Comparison of ENCODE assay signal across 8 cellular contexts in genomic region chr1:47931395-47931794, GRCh38.
DNase-seq lines count a peak whose midpoint lies in the region; ATAC-seq, FAIRE-seq and TF ChIP-seq lines count a peak whose summit lies in the region.

No MANE protein-coding gene starts in this region.

- intact Hi-C loops in left colon (cut with DNase I, micrococcal nuclease) = no loop called here
- intact Hi-C loops in CD14-positive monocyte (cut with micrococcal nuclease) = no loop called here

- H3K27ac ChIP-seq in SJCRH30 = no peak overlapping the region

- no peak for TF ChIP-seq CTCF in CD14-positive monocyte (IDR thresholded peaks at IDR 0.05)

- H3K9me3 Mint-ChIP-seq in stimulated activated effector memory CD8-positive, alpha-beta T cell treated with anti-CD3 and anti-CD28 coated beads, Interleukin-12 subunit alpha, Interleukin-12 subunit beta, amount 100 ng/mL, for 72 hours = no peaks in the 10 kb centered on the region
- H3K9me3 Mint-ChIP-seq in CD14-positive monocyte = no peaks in the 10 kb centered on the region

- H3K4me1 Mint-ChIP-seq in stimulated activated effector memory CD8-positive, alpha-beta T cell treated with anti-CD3 and anti-CD28 coated beads, Interleukin-12 subunit alpha, Interleukin-12 subunit beta, amount 100 ng/mL, for 72 hours = no peaks in the 10 kb centered on the region
- H3K4me1 Mint-ChIP-seq in CD14-positive monocyte = no peaks in the 10 kb centered on the region

- H3K27ac Mint-ChIP-seq in stimulated activated effector memory CD8-positive, alpha-beta T cell treated with anti-CD3 and anti-CD28 coated beads, Interleukin-12 subunit alpha, Interleukin-12 subunit beta, amount 100 ng/mL, for 72 hours = no peak overlapping the region
- H3K27ac Mint-ChIP-seq in CD14-positive monocyte = no peak overlapping the region

- H3K27me3 Mint-ChIP-seq in CD14-positive monocyte (ENCODE audit: low read depth in 3 of 3) = peaks cover 4 to 11% (median 8%) of the 10 kb centered on the region in 3 donors

- no peaks in the 10 kb centered on the region; the same call in 1 of the 2 replicates for H3K9me3 ChIP-seq in SJCRH30 (replicated peaks)

- H3K36me3 Mint-ChIP-seq in stimulated activated effector memory CD8-positive, alpha-beta T cell treated with anti-CD3 and anti-CD28 coated beads, Interleukin-12 subunit alpha, Interleukin-12 subunit beta, amount 100 ng/mL, for 72 hours = no peaks in the 10 kb centered on the region
- no peaks in the 10 kb centered on the region for H3K36me3 Mint-ChIP-seq in CD14-positive monocyte

- DNase-seq in Daoy (ENCODE audit: low read depth) (peak; percentile 70), SJCRH30 (peak; percentile 33 to 53), left colon (peak; percentile 42 to 57), H54 (ENCODE audit: insufficient read length, low spot score) (no peak), CD14-positive monocyte (ENCODE audit: low spot score) (no peak)
- DNase-seq in stimulated activated effector memory CD8-positive, alpha-beta T cell treated with anti-CD3 and anti-CD28 coated beads, Interleukin-12 subunit alpha, Interleukin-12 subunit beta, amount 100 ng/mL, for 72 hours (ENCODE audit: low spot score in 2 of 2) = no peak

- no peak for TF ChIP-seq POLR2A in H54 (IDR thresholded peaks at IDR 0.05; ENCODE audit: low read depth, low read length)

- no peak overlapping the region for H3K4me3 Mint-ChIP-seq in stimulated activated effector memory CD8-positive, alpha-beta T cell treated with anti-CD3 and anti-CD28 coated beads, Interleukin-12 subunit alpha, Interleukin-12 subunit beta, amount 100 ng/mL, for 72 hours
- H3K4me3 Mint-ChIP-seq in CD14-positive monocyte = no peak overlapping the region

- H3K36me3 ChIP-seq in SJCRH30 = no peaks in the 10 kb centered on the region

- no peak for TF ChIP-seq EP300 in Ishikawa (IDR thresholded peaks at IDR 0.05; ENCODE audit: borderline replicate concordance)

- H3K4me1 ChIP-seq in SJCRH30 = peaks cover 4% of the 10 kb centered on the region; the same call in 1 of the 2 replicates

- ATAC-seq in left colon (peak; percentile 79), GM19395 (IDR thresholded peaks at IDR 0.05; ENCODE audit: unreplicated experiment) (no peak)
- ATAC-seq in stimulated activated effector memory CD8-positive, alpha-beta T cell treated with anti-CD3 and anti-CD28 coated beads, Interleukin-12 subunit alpha, Interleukin-12 subunit beta, amount 100 ng/mL, for 72 hours = no peak

- FAIRE-seq in H54 (lab: Jason Lieb, UNC) = no peak

- no peaks in the 10 kb centered on the region for H3K27me3 ChIP-seq in SJCRH30

- H3K4me3 ChIP-seq in SJCRH30 = no peak overlapping the region

- peak; percentile 34; the same call in 1 of the 2 replicates for TF ChIP-seq RAD21 in Ishikawa (IDR thresholded peaks at IDR 0.05; ENCODE audit: low read depth)

TF ChIP-seq in Ishikawa, 13 proteins besides CTCF, POLR2A, EP300 and RAD21:
- TF ChIP-seq, protein P1, sequence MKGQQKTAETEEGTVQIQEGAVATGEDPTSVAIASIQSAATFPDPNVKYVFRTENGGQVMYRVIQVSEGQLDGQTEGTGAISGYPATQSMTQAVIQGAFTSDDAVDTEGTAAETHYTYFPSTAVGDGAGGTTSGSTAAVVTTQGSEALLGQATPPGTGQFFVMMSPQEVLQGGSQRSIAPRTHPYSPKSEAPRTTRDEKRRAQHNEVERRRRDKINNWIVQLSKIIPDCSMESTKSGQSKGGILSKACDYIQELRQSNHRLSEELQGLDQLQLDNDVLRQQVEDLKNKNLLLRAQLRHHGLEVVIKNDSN (IDR thresholded peaks at IDR 0.05) = peak; percentile 27; the same call in 1 of the 2 replicates
- TF ChIP-seq CEBPB (IDR thresholded peaks at IDR 0.05) = no peak

Comparison
In these comparisons a context has a peak if more than half of its experiments do, and no peak if none do; other contexts are left out.
1. DNase-seq: peak in Daoy (single experiment), SJCRH30 (2 of 2) and left colon (2 of 2); none in H54 (single experiment), stimulated activated effector memory CD8-positive, alpha-beta T cell treated with anti-CD3 and anti-CD28 coated beads, Interleukin-12 subunit alpha, Interleukin-12 subunit beta, amount 100 ng/mL, for 72 hours (0 of 2) and CD14-positive monocyte (single experiment).